8 cellular contexts compared by ENCODE assay signal in the genomic region with DNA sequence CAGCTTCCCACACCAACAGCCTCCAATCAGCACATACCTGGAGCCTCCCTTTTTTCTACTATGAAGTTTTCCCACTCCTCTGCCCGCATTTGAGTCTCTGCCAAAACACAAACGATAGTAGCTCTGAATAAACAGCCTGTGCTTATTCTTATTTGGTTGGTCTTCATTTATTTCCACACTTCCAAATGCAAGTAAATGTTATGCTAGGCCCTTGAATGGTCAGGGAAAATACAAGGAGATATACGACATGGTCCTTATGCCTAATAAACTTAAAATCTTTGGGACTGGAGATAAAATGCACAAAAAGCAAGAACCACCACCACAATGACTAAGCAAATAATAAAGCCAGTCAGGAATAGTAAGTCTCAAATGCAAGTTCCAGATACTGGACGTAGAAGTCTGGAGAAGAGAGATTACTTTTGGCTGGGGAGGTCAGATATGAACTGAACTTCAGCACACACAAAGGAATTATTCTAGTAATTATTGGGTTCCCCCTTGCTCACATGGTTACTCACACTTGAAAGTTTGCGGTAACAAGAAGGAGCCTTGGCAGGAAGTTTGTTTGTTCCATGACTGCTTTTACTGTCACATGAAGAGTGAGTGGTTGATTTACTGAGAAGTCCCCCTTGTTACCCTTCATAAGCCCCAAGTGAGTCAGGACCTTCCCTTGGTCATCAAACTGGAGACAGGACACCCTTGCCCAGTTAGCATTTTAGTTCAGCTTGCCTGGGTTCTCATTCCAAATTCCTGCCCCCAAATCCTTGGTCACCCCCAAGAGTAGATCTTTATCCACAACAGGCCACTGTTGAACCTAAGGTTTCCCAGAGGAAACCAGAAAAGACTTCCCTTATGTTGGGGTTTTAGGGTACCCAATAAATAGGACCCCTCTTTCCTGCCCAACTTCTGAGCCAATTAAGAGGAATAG.
DNase-seq lines count a peak whose midpoint lies in the region; ATAC-seq and FAIRE-seq lines count a peak whose summit lies in the region.

No MANE protein-coding gene starts in this region.

- peak overlapping the region; percentile 75 to 83 for H3K4me3 Mint-ChIP-seq in activated T-cell treated with anti-CD3 and anti-CD28 coated beads, Interleukin-2, amount 50 U/mL, for 72 hours

- H3K27ac Mint-ChIP-seq in activated T-cell treated with anti-CD3 and anti-CD28 coated beads, Interleukin-2, amount 50 U/mL, for 72 hours, result peak overlapping the region; percentile 98

- FAIRE-seq in HTR-8/SVneo (lab: Jason Lieb, UNC), result no peak

- H3K27me3 Mint-ChIP-seq in activated T-cell treated with anti-CD3 and anti-CD28 coated beads, Interleukin-2, amount 50 U/mL, for 72 hours (ENCODE audit: low read depth), result no peaks in the 10 kb centered on the region

- peaks cover 2 to 6% of the 10 kb centered on the region in 2 donors for H3K9me3 Mint-ChIP-seq in activated T-cell treated with anti-CD3 and anti-CD28 coated beads, Interleukin-2, amount 50 U/mL, for 72 hours

- peaks cover 8 to 19% of the 10 kb centered on the region in 2 donors for H3K36me3 Mint-ChIP-seq in activated T-cell treated with anti-CD3 and anti-CD28 coated beads, Interleukin-2, amount 50 U/mL, for 72 hours (ENCODE audit: insufficient read depth in 2 of 2)

- ATAC-seq in GM21381 (IDR thresholded peaks at IDR 0.05; ENCODE audit: unreplicated experiment), result peak; percentile 77
- peak; percentile 51 to 57 for ATAC-seq in activated T-cell treated with anti-CD3 and anti-CD28 coated beads, Interleukin-2, amount 50 U/mL, for 72 hours (replicated peaks in 1 of 2)

- peaks cover 99% of the 10 kb centered on the region for H3K4me1 Mint-ChIP-seq in activated T-cell treated with anti-CD3 and anti-CD28 coated beads, Interleukin-2, amount 50 U/mL, for 72 hours (ENCODE audit: low read depth)

- peak; percentile 93 for DNase-seq in EH (ENCODE audit: low read depth)
- DNase-seq in HUDEP-2 (lab: John Stamatoyannopoulos, UW; ENCODE audit: unreplicated experiment in 76 of 76), result peak in 71 of 76 experiments; percentile 11 to 97 (median 73)
- peak; percentile 68 to 72 for DNase-seq in activated T-cell treated with anti-CD3 and anti-CD28 coated beads, Interleukin-2, amount 50 U/mL, for 72 hours
- DNase-seq in myocyte (ENCODE audit: low read depth), result peak; percentile 61
- no peak for DNase-seq in retina
- DNase-seq in HTR-8/SVneo (ENCODE audit: insufficient read length, low spot score), result no peak
- DNase-seq in DMS153 (lab: John Stamatoyannopoulos, UW), result no peak

Comparison
In these comparisons a context has a peak if more than half of its experiments do, and no peak if none do; other contexts are left out.
1. DNase-seq: peak in EH (single experiment), HUDEP-2 (71 of 76), activated T-cell treated with anti-CD3 and anti-CD28 coated beads, Interleukin-2, amount 50 U/mL, for 72 hours (2 of 2) and myocyte (single experiment); none in retina (single experiment), HTR-8/SVneo (single experiment) and DMS153 (single experiment).